In the genomic region with DNA sequence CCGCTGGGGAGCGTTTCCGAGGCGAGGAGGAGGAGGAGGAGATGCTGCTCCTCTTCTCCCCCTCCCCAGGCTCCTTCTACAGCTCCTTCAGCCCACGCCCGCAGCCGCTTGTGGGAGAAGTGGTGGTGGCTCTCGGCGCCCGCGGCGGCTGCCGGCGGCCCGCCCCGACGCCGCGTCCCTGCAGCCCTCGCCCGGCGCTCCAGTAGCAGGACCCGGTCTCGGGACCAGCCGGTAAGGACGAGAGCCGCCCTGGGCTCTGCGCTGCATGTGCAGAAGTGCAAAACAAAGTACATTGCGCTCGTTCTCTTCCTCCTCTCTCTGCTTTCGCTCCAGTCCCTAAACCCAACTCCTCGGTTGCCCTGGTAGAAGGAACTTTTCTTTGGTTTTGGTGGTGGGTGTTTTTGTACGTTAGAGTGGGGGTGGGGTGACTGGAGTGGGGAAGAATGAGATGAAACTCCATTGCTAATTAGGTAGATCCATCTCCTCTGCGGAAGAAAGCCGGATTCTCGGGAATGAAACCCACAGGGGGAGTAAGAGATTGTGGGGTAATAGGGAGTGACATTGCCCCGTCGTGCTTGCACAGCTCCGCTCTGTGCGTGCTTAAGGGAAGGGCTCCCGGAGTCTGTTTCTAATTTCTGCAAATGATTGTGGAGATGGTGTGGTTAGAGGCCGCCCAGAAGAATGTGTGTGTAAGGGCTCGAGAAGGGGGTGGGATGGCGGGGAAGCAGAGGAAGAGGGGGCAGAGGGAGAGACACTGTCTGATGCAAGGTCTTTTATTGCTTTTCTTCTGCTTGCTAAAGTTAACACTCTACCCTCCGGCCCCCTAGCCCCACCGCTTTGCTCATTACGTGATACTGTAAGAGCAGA, we compare ENCODE assay signal across 8 cellular contexts.
A peak's percentile ranks its signal among the peaks of the same experiment; 100 is the strongest.
DNase-seq lines count a peak whose midpoint lies in the region; ATAC-seq, FAIRE-seq and TF ChIP-seq lines count a peak whose summit lies in the region.

No MANE protein-coding gene starts in this region.

- FAIRE-seq in GM19239 (lab: Jason Lieb, UNC): no peak

- H3K4me3 ChIP-seq in GM12864 (ENCODE audit: low read depth, low read length) (peak overlapping the region; percentile 37), neutrophil (ENCODE audit: low read depth in 1 of 2, low read length in 1 of 2) (peak overlapping the region; percentile 30 to 51)

- H3K27me3 Mint-ChIP-seq in activated naive CD4-positive, alpha-beta T cell treated with anti-CD3 and anti-CD28 coated beads, Interleukin-2, amount 50 U/mL, for 24 hours: peaks cover 41% of the 10 kb centered on the region

- TF ChIP-seq CTCF in GM12864 (IDR thresholded peaks at IDR 0.05; ENCODE audit: low read depth, low read length, missing control alignments): no peak
- no peak for TF ChIP-seq CTCF in neutrophil (IDR thresholded peaks at IDR 0.05)

- H3K4me1 ChIP-seq in neutrophil (ENCODE audit: control insufficient read depth in 1 of 2, insufficient read depth in 1 of 2, low read depth in 1 of 2, low read length in 1 of 2): peaks cover 12 to 21% of the 10 kb centered on the region in 2 experiments

- H3K4me1 Mint-ChIP-seq in activated naive CD4-positive, alpha-beta T cell treated with anti-CD3 and anti-CD28 coated beads, Interleukin-2, amount 50 U/mL, for 24 hours: peaks cover 16% of the 10 kb centered on the region

- ATAC-seq in HG02870 (IDR thresholded peaks at IDR 0.05; ENCODE audit: unreplicated experiment): peak; percentile 16

- no peaks in the 10 kb centered on the region for H3K36me3 Mint-ChIP-seq in activated naive CD4-positive, alpha-beta T cell treated with anti-CD3 and anti-CD28 coated beads, Interleukin-2, amount 50 U/mL, for 24 hours

- peak; percentile 88 for DNase-seq in ACHN
- no peak for DNase-seq in GM12864 (ENCODE audit: low read depth)
- DNase-seq in NCI-H69 (lab: John Stamatoyannopoulos, UW): peak; percentile 74
- DNase-seq in glomerular visceral epithelial cell (ENCODE audit: extremely low spot score): peak; percentile 91
- no peak for DNase-seq in GM19239 (ENCODE audit: insufficient read length, low spot score)

- peak overlapping the region; percentile 74 for H3K4me3 Mint-ChIP-seq in activated naive CD4-positive, alpha-beta T cell treated with anti-CD3 and anti-CD28 coated beads, Interleukin-2, amount 50 U/mL, for 24 hours

- H3K36me3 ChIP-seq in neutrophil: no peaks in the 10 kb centered on the region

- no peak overlapping the region for H3K27ac Mint-ChIP-seq in activated naive CD4-positive, alpha-beta T cell treated with anti-CD3 and anti-CD28 coated beads, Interleukin-2, amount 50 U/mL, for 24 hours

- in situ Hi-C loops in ACHN (cut with HindIII; ENCODE audit: low pct_ligation_motif_present, low pct_unique_long_range_greater_than_20kb, low sequenced_read_pairs): no loop called here

- H3K27me3 ChIP-seq in neutrophil: peaks cover 57% of the 10 kb centered on the region

- H3K9me3 Mint-ChIP-seq in activated naive CD4-positive, alpha-beta T cell treated with anti-CD3 and anti-CD28 coated beads, Interleukin-2, amount 50 U/mL, for 24 hours: peaks cover 5% of the 10 kb centered on the region

- no peak overlapping the region for H3K27ac ChIP-seq in neutrophil

- no peaks in the 10 kb centered on the region for H3K9me3 ChIP-seq in neutrophil

Comparison
In these comparisons a context has a peak if more than half of its experiments do, and no peak if none do; other contexts are left out.
1. DNase-seq: peak in ACHN (single experiment), NCI-H69 (single experiment) and glomerular visceral epithelial cell (single experiment); none in GM12864 (single experiment) and GM19239 (single experiment).